Comparison of ENCODE assay signal across 22 cellular contexts in genomic region chr18:62345909-62346308, GRCh38. TPM values are rescaled to one million over a fixed set of nuclear protein-coding genes. Genes with fewer than 3 reads are reported as not detected.
DNase-seq lines count a peak whose midpoint lies in the region; ATAC-seq, FAIRE-seq and TF ChIP-seq lines count a peak whose summit lies in the region.
"Had no signal": no experiment of that assay in that cellular context is flagged by ENCODE, and none has a peak within 500 bp of the region (broad histone marks: within the 10 kb centered on the region; RNA-seq: fewer than 3 reads in every experiment).

No MANE protein-coding gene starts in this region.

- no TSS peak for BruUV-seq in GM12878 (replicated peaks; lab: Mats Ljungman, UMichigan)

- TF ChIP-seq EP300 in GM12878 (IDR thresholded peaks at IDR 0.05; ENCODE audit: borderline replicate concordance in 1 of 2, control insufficient read depth in 1 of 2, low read depth in 2 of 2, low read length in 2 of 2) (no peak), sigmoid colon (IDR thresholded peaks at IDR 0.05) (no peak)

- H2AFZ ChIP-seq in GM12878 (ENCODE audit: control insufficient read depth, low read depth, low read length) = no peak overlapping the region

- POLR2A ChIA-PET in GM12878 (lab: Charles Lee) = no interaction called here

- WGBS in GM12878 (ENCODE audit: insufficient coverage, insufficient replicate concordance, low lambda C conversion rate, missing lambda C conversion rate) = 81% methylated on average over 2 of the region's 2 CpGs
- 76 to 88% methylated on average over 2 of the region's 2 CpGs for WGBS in sigmoid colon, 2 donors

- no peaks in the 10 kb centered on the region for H3K9me3 Mint-ChIP-seq in stimulated activated naive B cell treated with anti-CD40 and anti-IgM and Interleukin-4, amounts not matched to agents 10 μg/mL and 1 μg/mL and 100 μg/mL, for 72 hours
- H3K9me3 Mint-ChIP-seq: CD8-positive, alpha-beta memory T cell; H9; T-cell had no signal

- DNase-seq in GM12878 (ENCODE audit: low read depth, low spot score) = no peak
- DNase-seq in stimulated activated naive B cell treated with anti-CD40 and anti-IgM and Interleukin-4, amounts not matched to agents 10 μg/mL and 1 μg/mL and 100 μg/mL, for 72 hours = no peak
- DNase-seq in SKM-1 (lab: John Stamatoyannopoulos, UW; ENCODE audit: unreplicated experiment) = no peak
- DNase-seq in sigmoid colon = no peak
- DNase-seq: ACHN; C1 segment of cervical spinal cord; CD8-positive, alpha-beta memory T cell; H9; KG1; NCI-H187; NCI-H2107; NCI-H510A treated with DMSO at 0.1 percent for 48 hours; PC-3; RPMI8226; SHP77 treated with DMSO at 0.1 percent for 48 hours; SK-N-SH; T-cell had no signal

- intact Hi-C loops in GM12878 (cut with micrococcal nuclease; ENCODE audit: unreplicated experiment) (no loop called here), sigmoid colon (cut with DNase I) (no loop called here)

- TF ChIP-seq POLR2A in GM12878 (IDR thresholded peaks at IDR 0.05; ENCODE audit: low read depth, low read length) = no peak
- no peak for TF ChIP-seq POLR2A in sigmoid colon (IDR thresholded peaks at IDR 0.05)

- no peak overlapping the region for H3K4me3 ChIP-seq in GM12878
- H3K4me3 ChIP-seq in sigmoid colon = no peak overlapping the region

- TF ChIP-seq CTCF in GM12878 (IDR thresholded peaks at IDR 0.05 in 2 of 3, conservative IDR thresholded peaks at IDR 0.05 in 1 of 3; ENCODE audit: control insufficient read depth in 2 of 3, extremely low read depth in 1 of 3, insufficient read depth in 1 of 3, low read depth in 3 of 3, low read length in 3 of 3) = no peak
- TF ChIP-seq CTCF in sigmoid colon (IDR thresholded peaks at IDR 0.05) = no peak

- H3K27me3 ChIP-seq in GM12878 (replicated peaks in 1 of 2; ENCODE audit: control insufficient read depth in 2 of 2, insufficient read depth in 2 of 2, low read length in 1 of 2) (no peaks in the 10 kb centered on the region), sigmoid colon (no peaks in the 10 kb centered on the region)

- H3K79me2 ChIP-seq in GM12878 (ENCODE audit: control insufficient read depth, insufficient read depth, low read length) = no peaks in the 10 kb centered on the region

- peak; percentile 66 for ATAC-seq in GM19463 (IDR thresholded peaks at IDR 0.05; ENCODE audit: unreplicated experiment)
- peak; percentile 74 for ATAC-seq in HG02759 (IDR thresholded peaks at IDR 0.05; ENCODE audit: unreplicated experiment)
- ATAC-seq in GM12878 = peak; percentile 64
- peak; percentile 68 to 95 for ATAC-seq in stimulated activated naive B cell treated with anti-CD40 and anti-IgM and Interleukin-4, amounts not matched to agents 10 μg/mL and 1 μg/mL and 100 μg/mL, for 72 hours (replicated peaks)
- ATAC-seq in HG03521 (IDR thresholded peaks at IDR 0.05; ENCODE audit: unreplicated experiment) = no peak
- ATAC-seq: PC-3, T-cell had no signal

- H3K36me3 ChIP-seq in GM12878 (ENCODE audit: control insufficient read depth in 2 of 2, insufficient read depth in 2 of 2, low read length in 1 of 2) (no peaks in the 10 kb centered on the region), sigmoid colon (no peaks in the 10 kb centered on the region)

- H4K20me1 ChIP-seq in GM12878 (ENCODE audit: control insufficient read depth, insufficient read depth) = no peaks in the 10 kb centered on the region

- no peak overlapping the region for H3K27ac Mint-ChIP-seq in stimulated activated naive B cell treated with anti-CD40 and anti-IgM and Interleukin-4, amounts not matched to agents 10 μg/mL and 1 μg/mL and 100 μg/mL, for 72 hours
- H3K27ac Mint-ChIP-seq: T-cell had no signal

- H3K4me2 ChIP-seq in GM12878 (ENCODE audit: control insufficient read depth, insufficient read depth) = no peak overlapping the region
- H3K4me2 ChIP-seq: SK-N-SH had no signal

- H3K4me3 Mint-ChIP-seq in stimulated activated naive B cell treated with anti-CD40 and anti-IgM and Interleukin-4, amounts not matched to agents 10 μg/mL and 1 μg/mL and 100 μg/mL, for 72 hours = no peak overlapping the region
- H3K4me3 Mint-ChIP-seq: T-cell had no signal

- no peaks in the 10 kb centered on the region for H3K36me3 Mint-ChIP-seq in stimulated activated naive B cell treated with anti-CD40 and anti-IgM and Interleukin-4, amounts not matched to agents 10 μg/mL and 1 μg/mL and 100 μg/mL, for 72 hours
- H3K36me3 Mint-ChIP-seq: CD8-positive, alpha-beta memory T cell; T-cell had no signal

- no peak overlapping the region for H3K9ac ChIP-seq in GM12878 (ENCODE audit: control insufficient read depth, insufficient read depth, low read length)
- H3K9ac ChIP-seq: SK-N-SH had no signal

- TF ChIP-seq RAD21 in GM12878 (IDR thresholded peaks at IDR 0.05; ENCODE audit: insufficient read depth, low read depth, low read length) = no peak

- SMC1A ChIA-PET in GM12878 (lab: Charles Lee; ENCODE audit: uncharacterized antibody, unreplicated experiment) = interaction anchor here (1.2 to 1.4 kb wide), 3 partner anchors 13 to 14 kb away, joined by 3 read pairs; no protein-coding TSS in a partner anchor

- no peak for FAIRE-seq in GM12878 (lab: Jason Lieb, UNC)
- FAIRE-seq: GM19239, HepG2 had no signal

- H3K27me3 Mint-ChIP-seq in stimulated activated naive B cell treated with anti-CD40 and anti-IgM and Interleukin-4, amounts not matched to agents 10 μg/mL and 1 μg/mL and 100 μg/mL, for 72 hours = peaks cover 0 to 4% of the 10 kb centered on the region in 2 donors

- in situ Hi-C loops in GM12878 (cut with MboI) = no loop called here

- H3K4me1 ChIP-seq in GM12878 (ENCODE audit: control insufficient read depth, insufficient read depth, low read length) (no peaks in the 10 kb centered on the region), sigmoid colon (no peaks in the 10 kb centered on the region)

- no peaks in the 10 kb centered on the region for H3K9me3 ChIP-seq in GM12878 (replicated peaks; ENCODE audit: control insufficient read depth, insufficient read depth, low read length)
- no peaks in the 10 kb centered on the region for H3K9me3 ChIP-seq in sigmoid colon
- H3K9me3 ChIP-seq: SK-N-SH had no signal

- CTCF ChIA-PET in GM12878 (lab: Yijun Ruan, JAX) = interaction anchor here (0.8 to 1.6 kb wide), 4 partner anchors 16 to 80 kb away, joined by 3 to 5 read pairs (median 3); no protein-coding TSS in a partner anchor

- H3K27ac ChIP-seq in GM12878 (ENCODE audit: control insufficient read depth, insufficient read depth) = no peak overlapping the region
- no peak overlapping the region for H3K27ac ChIP-seq in sigmoid colon

- RAD21 ChIA-PET in GM12878 (lab: Charles Lee; ENCODE audit: unreplicated experiment) = no interaction called here

- peaks cover 12 to 15% of the 10 kb centered on the region in 2 donors for H3K4me1 Mint-ChIP-seq in stimulated activated naive B cell treated with anti-CD40 and anti-IgM and Interleukin-4, amounts not matched to agents 10 μg/mL and 1 μg/mL and 100 μg/mL, for 72 hours
- H3K4me1 Mint-ChIP-seq: CD8-positive, alpha-beta memory T cell had no signal

TF ChIP-seq in GM12878, 131 proteins besides CTCF, POLR2A, EP300 and RAD21:
- TF ChIP-seq CHD2 (IDR thresholded peaks at IDR 0.05; ENCODE audit: borderline replicate concordance, low read depth, low read length) = no peak

RNA-seq across cellular contexts. Expression of gene TNFRSF11A, which starts 20.8 kb away (rescaled TPM):
- total RNA-seq in GM12878 (2013; cell fraction: nucleolus; rRNA removed) = 15.6 and 21.1 TPM in 2 replicates
- total RNA-seq in GM12878 (2014; rRNA removed) (0.11 TPM in 2 replicates), GM12878 (2014; rRNA removed; fragmentation: Illumina TruSeq; extraction: Trizol) (0.09 and 0.45 TPM in 2 replicates), GM12878 (2021) (0.18 and 0.56 TPM in 2 replicates), sigmoid colon (1 to 10 TPM; 2.1 to 6.1 (median 4.3) TPM)
- 0.17 TPM for polyA plus RNA-seq in GM12878 (2011; ENCODE audit: low read depth)
- polyA plus RNA-seq in GM12878 (2011; rRNA removed) (3.2 and 4.0 TPM in 2 replicates), GM12878 (2014; fragmentation: Illumina TruSeq; extraction: Trizol) (0.06 and 0.07 TPM in 2 replicates), GM12878 (2014; fragmentation: Nextera tagmentation; extraction: Ambion mirVana) (under 1 TPM; 0.07 to 0.10 TPM), GM12878 (2014; rRNA removed) (0.09 and 0.29 TPM in 2 replicates), GM12878 (2016; fragmentation: Nextera tagmentation; extraction: Ambion mirVana) (under 1 TPM; 0.28 to 0.35 TPM), sigmoid colon (10 to 100 TPM in 1 of 3 donors, 1 to 10 TPM in 2; 2.4 to 19.9 (median 2.8) TPM)
- 4.0 and 4.8 TPM in 2 replicates for polyA plus RNA-seq in GM12878 (2011; cell fraction: cytosol; rRNA removed)
- polyA plus RNA-seq in GM12878 (2011; cell fraction: nucleus; rRNA removed) = 4.5 and 5.4 TPM in 2 replicates
- 0.11 and 0.65 TPM in 2 replicates for polyA plus RNA-seq in GM12878 (2012)
- 4.2 and 4.6 TPM in 2 replicates for polyA minus RNA-seq in GM12878 (2011; rRNA and poly(A)+ RNA removed)
- polyA minus RNA-seq in GM12878 (2011; cell fraction: cytosol; rRNA and poly(A)+ RNA removed) = 0.42 and 1.1 TPM in 2 replicates
- 4.8 and 6.1 TPM in 2 replicates for polyA minus RNA-seq in GM12878 (2011; cell fraction: nucleus; rRNA and poly(A)+ RNA removed)
